Comparison of ENCODE assay signal across 24 cellular contexts in the genomic region with DNA sequence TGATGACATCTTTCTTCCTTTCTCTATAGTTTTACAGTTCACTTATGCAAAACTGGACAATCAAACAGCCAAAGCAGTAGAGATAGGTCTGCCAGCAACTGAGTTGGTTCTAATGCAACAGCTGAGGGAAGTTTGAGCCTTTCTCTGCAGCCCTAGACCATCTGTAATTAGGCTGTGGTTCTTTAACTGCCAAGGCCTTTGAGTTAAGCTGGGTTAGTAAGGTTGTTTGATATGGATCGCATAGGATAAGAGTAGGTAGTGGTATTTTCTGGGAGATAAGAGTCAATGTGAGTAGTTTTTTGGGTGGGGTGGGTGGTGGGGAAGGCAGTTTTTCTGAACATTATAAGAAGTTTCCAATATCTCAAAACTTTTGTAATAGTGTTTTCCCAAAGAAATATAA. TPM values are rescaled to one million over a fixed set of nuclear protein-coding genes. Genes with fewer than 3 reads are reported as not detected.
"Had no signal": no experiment of that assay in that cellular context is flagged by ENCODE, and none has a peak within 500 bp of the region (broad histone marks: within the 10 kb centered on the region; RNA-seq: fewer than 3 reads in every experiment).

No MANE protein-coding gene starts in this region.

- H3K27me3 Mint-ChIP-seq: activated naive CD8-positive, alpha-beta T cell treated with anti-CD3 and anti-CD28 coated beads, Interleukin-2, amount 50 U/mL, for 24 hours had no signal

- H3K27me3 ChIP-seq: brain microvascular endothelial cell, cardiac muscle cell, Peyer's patch, SJCRH30 had no signal

- H3K27ac Mint-ChIP-seq: activated naive CD8-positive, alpha-beta T cell treated with anti-CD3 and anti-CD28 coated beads, Interleukin-2, amount 50 U/mL, for 24 hours had no signal

- DNase-seq: activated CD4-positive, alpha-beta T cell treated with anti-CD3 and anti-CD28 coated beads for 4 hours; activated CD4-positive, alpha-beta T cell treated with anti-CD3 and anti-CD28 coated beads, Interleukin-2, amount 50 U/mL, for 48 hours; activated naive CD4-positive, alpha-beta T cell treated with anti-CD3 and anti-CD28 coated beads, Interleukin-2, amount 50 U/mL, for 16 hours; activated naive CD8-positive, alpha-beta T cell treated with anti-CD3 and anti-CD28 coated beads, Interleukin-2, amount 50 U/mL, for 24 hours; activated T-cell treated with anti-CD3 and anti-CD28 coated beads for 4 hours; amniotic stem cell; Karpas-422; MM.1S; NCI-H1105; NCI-H1436; NCI-H1694 treated with DMSO at 0.1 percent for 48 hours; NCI-H2029 treated with DMSO at 0.1 percent for 48 hours; NCI-H345; NCI-H510A; NCI-H526 treated with DMSO at 0.1 percent for 48 hours; Peyer's patch; Right ventricle myocardium superior; SJCRH30; SK-N-SH; T1000 had no signal

- H3K4me3 Mint-ChIP-seq: activated naive CD8-positive, alpha-beta T cell treated with anti-CD3 and anti-CD28 coated beads, Interleukin-2, amount 50 U/mL, for 24 hours had no signal

- H3K36me3 ChIP-seq: brain microvascular endothelial cell, cardiac muscle cell, Peyer's patch, SJCRH30 had no signal

- H3K9ac ChIP-seq: SK-N-SH had no signal

- H3K4me1 ChIP-seq: SJCRH30 had no signal

- H3K4me2 ChIP-seq: SK-N-SH had no signal

- H3K4me3 ChIP-seq: cardiac muscle cell, Peyer's patch, SJCRH30 had no signal

- H3K9me3 ChIP-seq: Peyer's patch, SJCRH30, SK-N-SH had no signal

- H3K27ac ChIP-seq: brain microvascular endothelial cell, cardiac muscle cell, Peyer's patch, SJCRH30 had no signal

- ATAC-seq: activated CD4-positive, CD25-positive, alpha-beta regulatory T cell treated with anti-CD3 and anti-CD28 coated beads, Interleukin-2, amount 50 U/mL, for 24 hours; activated naive CD8-positive, alpha-beta T cell treated with anti-CD3 and anti-CD28 coated beads, Interleukin-2, amount 50 U/mL, for 24 hours; HepG2 had no signal

RNA-seq across cellular contexts. Expression of gene RPL39L, which starts 2.9 kb away (rescaled TPM):
- total RNA-seq: HepG2 had no signal
- polyA plus RNA-seq: HepG2 had no signal
